In the genomic region with DNA sequence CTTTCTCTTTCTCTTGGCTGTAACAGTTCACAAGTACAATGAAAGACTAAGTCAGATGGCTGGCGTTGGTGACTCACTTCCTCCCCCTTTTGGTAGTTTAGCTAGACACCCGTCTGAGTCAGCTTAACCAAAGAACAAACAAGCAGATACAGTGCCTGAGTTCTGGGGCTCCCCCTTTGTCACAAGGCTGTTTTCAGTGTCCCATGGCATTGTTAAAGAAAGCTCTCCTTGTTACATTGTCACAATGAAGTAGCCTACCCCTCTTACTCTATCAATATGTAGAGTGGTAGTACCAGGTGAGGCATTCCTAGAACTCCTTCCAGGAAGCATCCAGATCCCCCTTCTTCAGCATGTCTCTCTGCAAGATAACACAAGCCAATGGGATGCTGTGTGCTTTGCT, we compare ENCODE assay signal across 8 cellular contexts. TPM values are rescaled to one million over a fixed set of nuclear protein-coding genes. Genes with fewer than 3 reads are reported as not detected.
DNase-seq lines count a peak whose midpoint lies in the region; ATAC-seq, FAIRE-seq and TF ChIP-seq lines count a peak whose summit lies in the region.

No MANE protein-coding gene starts in this region.

- peak; percentile 45; the same call in 1 of the 2 replicates for TF ChIP-seq RAD21 in HepG2 (CRISPR knock-in tag; IDR thresholded peaks at IDR 0.05)

- TF ChIP-seq EP300 in HepG2 (IDR thresholded peaks at IDR 0.05; ENCODE audit: low read depth in 2 of 2, low read length in 2 of 2) (peak in 1 of 2 experiments; percentile 14; a peak in 1 of 4 replicates), HepG2 (CRISPR knock-in tag; IDR thresholded peaks at IDR 0.05; ENCODE audit: borderline replicate concordance) (no peak)

- TF ChIP-seq CTCF in AG09309 (IDR thresholded peaks at IDR 0.05; ENCODE audit: control insufficient read depth, insufficient read depth, low read depth, low read length, missing control alignments) (peak; percentile 47), activated B cell treated with CpG ODN at 0.5 μM for 24 hours (IDR thresholded peaks at IDR 0.05) (no peak), HepG2 (CRISPR knock-in tag; IDR thresholded peaks at IDR 0.05) (peak; percentile 87)

- H3K4me3 ChIP-seq in AG09309 (ENCODE audit: control insufficient read depth, low read depth, low read length) (no peak overlapping the region), HepG2 (replicated peaks in 1 of 3; ENCODE audit: insufficient read depth in 1 of 3, low read depth in 2 of 3, low read length in 3 of 3) (no peak overlapping the region)

- no peaks in the 10 kb centered on the region for H3K36me3 ChIP-seq in HepG2 (replicated peaks in 1 of 2; ENCODE audit: control insufficient read depth in 1 of 2, insufficient read depth in 2 of 2, low read length in 2 of 2)

- intact Hi-C loops in activated B cell treated with CpG ODN at 0.5 μM for 24 hours (cut with micrococcal nuclease) = loop anchor here (1.0 to 2.0 kb wide), 3 partner anchors 77 to 234 kb away; a partner anchor contains a TSS
- intact Hi-C loops in HepG2 (cut with micrococcal nuclease; ENCODE audit: unreplicated experiment) = loop anchor here (1.0 kb wide), 3 partner anchors 78 to 233 kb away; no protein-coding TSS in a partner anchor

- in situ Hi-C loops in HepG2 (cut with HindIII; ENCODE audit: extremely low pct_ligation_motif_present, low pct_unique_long_range_greater_than_20kb) = loop anchor here (10.0 kb wide), 1 partner anchor 116 kb away; no protein-coding TSS in a partner anchor

- H3K27ac Mint-ChIP-seq in activated B cell treated with CpG ODN at 0.5 μM for 24 hours = no peak overlapping the region

- DNase-seq in AG09309 (ENCODE audit: low read depth) = peak; percentile 73
- peak; percentile 83 for DNase-seq in NCI-H226
- DNase-seq in activated B cell treated with CpG ODN at 0.5 μM for 24 hours = no peak
- DNase-seq in caudate nucleus (lab: John Stamatoyannopoulos, UW) = peak in 35 of 61 donors; percentile 1 to 83 (median 18)
- DNase-seq in HepG2 (ENCODE audit: low spot score) = peak; percentile 89
- DNase-seq in stimulated activated CD8-positive, alpha-beta memory T cell treated with anti-CD3 and anti-CD28 coated beads, Interleukin-12 subunit alpha, Interleukin-12 subunit beta, amount 100 ng/mL, for 24 hours (ENCODE audit: extremely low read depth) = peak; percentile 46

- ATAC-seq in GM18858 (IDR thresholded peaks at IDR 0.05; ENCODE audit: unreplicated experiment) (peak; percentile 100), HG03045 (IDR thresholded peaks at IDR 0.05; ENCODE audit: unreplicated experiment) (peak; percentile 100), activated B cell treated with CpG ODN at 0.5 μM for 24 hours (ENCODE audit: low read depth) (peak; percentile 99), HepG2 (peak; percentile 99)

- H3K9me3 Mint-ChIP-seq in activated B cell treated with CpG ODN at 0.5 μM for 24 hours = no peaks in the 10 kb centered on the region

- CTCF ChIA-PET in activated B cell treated with CpG ODN at 0.5 μM for 24 hours (lab: Charles Lee) = interaction anchor here (0.7 to 6.1 kb wide), 7 partner anchors 41 to 154 kb away, joined by 3 to 60 read pairs (median 3); a partner anchor contains a TSS
- CTCF ChIA-PET in HepG2 (lab: Yijun Ruan, JAX; ENCODE audit: low intra/inter-chr PET ratio, low total read pairs) = interaction anchor here (1.1 to 1.9 kb wide), 3 partner anchors 115 to 234 kb away, joined by 3 to 19 read pairs (median 8); no protein-coding TSS in a partner anchor

- POLR2A ChIA-PET in activated B cell treated with CpG ODN at 0.5 μM for 24 hours (lab: Charles Lee) = interaction anchor here (1.5 kb wide), 1 partner anchor 78 kb away, joined by 3 read pairs; no protein-coding TSS in a partner anchor
- POLR2A ChIA-PET in HepG2 (lab: Yijun Ruan, JAX) = interaction anchor here (1.0 kb wide), 1 partner anchor 154 kb away, joined by 4 read pairs; a partner anchor contains a TSS

- H3K4me3 Mint-ChIP-seq in activated B cell treated with CpG ODN at 0.5 μM for 24 hours = peak overlapping the region; percentile 28

- H3K36me3 Mint-ChIP-seq in activated B cell treated with CpG ODN at 0.5 μM for 24 hours (ENCODE audit: low read depth) = no peaks in the 10 kb centered on the region

- no peak overlapping the region for H2AFZ ChIP-seq in HepG2 (ENCODE audit: low read length)

- H3K9me3 ChIP-seq in HepG2 (ENCODE audit: low read length) = no peaks in the 10 kb centered on the region

- TF ChIP-seq POLR2A in HepG2 (IDR thresholded peaks at IDR 0.05; ENCODE audit: insufficient read depth in 1 of 2, low read depth in 2 of 2, low read length in 2 of 2) = no peak

- peaks cover 6% of the 10 kb centered on the region; the same call in 1 of the 2 replicates for H3K4me1 ChIP-seq in HepG2 (ENCODE audit: insufficient read depth, low read length)

- H3K27ac ChIP-seq in caudate nucleus (ENCODE audit: low read depth, low read length) (no peak overlapping the region), HepG2 (ENCODE audit: extremely low read length, insufficient read depth, low read length) (no peak overlapping the region)

- no peaks in the 10 kb centered on the region for H3K27me3 Mint-ChIP-seq in activated B cell treated with CpG ODN at 0.5 μM for 24 hours

- H3K4me1 Mint-ChIP-seq in activated B cell treated with CpG ODN at 0.5 μM for 24 hours = peaks cover 21% of the 10 kb centered on the region

- peak; percentile 95 for FAIRE-seq in HepG2 (lab: Jason Lieb, UNC)

- no peaks in the 10 kb centered on the region for H4K20me1 ChIP-seq in HepG2 (ENCODE audit: insufficient read depth, low read length)

- H3K79me2 ChIP-seq in HepG2 (ENCODE audit: insufficient read depth, low read length) = no peaks in the 10 kb centered on the region

- no TSS peak for BruUV-seq in HepG2 (replicated peaks; lab: Mats Ljungman, UMichigan)

- no peak overlapping the region for H3K4me2 ChIP-seq in HepG2 (ENCODE audit: low read depth, low read length)

- no peaks in the 10 kb centered on the region for H3K27me3 ChIP-seq in HepG2 (ENCODE audit: control insufficient read depth in 1 of 2, insufficient read depth in 2 of 2, low read length in 2 of 2)

- 2% methylated on average over 2 of the region's 2 CpGs for WGBS in HepG2 (ENCODE audit: low lambda C conversion rate)

- H3K9ac ChIP-seq in HepG2 (ENCODE audit: insufficient read depth, low read depth, low read length) = no peak overlapping the region

TF ChIP-seq in HepG2, 621 proteins besides CTCF, POLR2A, EP300 and RAD21 (continues in another document):
- TF ChIP-seq, protein P1, sequence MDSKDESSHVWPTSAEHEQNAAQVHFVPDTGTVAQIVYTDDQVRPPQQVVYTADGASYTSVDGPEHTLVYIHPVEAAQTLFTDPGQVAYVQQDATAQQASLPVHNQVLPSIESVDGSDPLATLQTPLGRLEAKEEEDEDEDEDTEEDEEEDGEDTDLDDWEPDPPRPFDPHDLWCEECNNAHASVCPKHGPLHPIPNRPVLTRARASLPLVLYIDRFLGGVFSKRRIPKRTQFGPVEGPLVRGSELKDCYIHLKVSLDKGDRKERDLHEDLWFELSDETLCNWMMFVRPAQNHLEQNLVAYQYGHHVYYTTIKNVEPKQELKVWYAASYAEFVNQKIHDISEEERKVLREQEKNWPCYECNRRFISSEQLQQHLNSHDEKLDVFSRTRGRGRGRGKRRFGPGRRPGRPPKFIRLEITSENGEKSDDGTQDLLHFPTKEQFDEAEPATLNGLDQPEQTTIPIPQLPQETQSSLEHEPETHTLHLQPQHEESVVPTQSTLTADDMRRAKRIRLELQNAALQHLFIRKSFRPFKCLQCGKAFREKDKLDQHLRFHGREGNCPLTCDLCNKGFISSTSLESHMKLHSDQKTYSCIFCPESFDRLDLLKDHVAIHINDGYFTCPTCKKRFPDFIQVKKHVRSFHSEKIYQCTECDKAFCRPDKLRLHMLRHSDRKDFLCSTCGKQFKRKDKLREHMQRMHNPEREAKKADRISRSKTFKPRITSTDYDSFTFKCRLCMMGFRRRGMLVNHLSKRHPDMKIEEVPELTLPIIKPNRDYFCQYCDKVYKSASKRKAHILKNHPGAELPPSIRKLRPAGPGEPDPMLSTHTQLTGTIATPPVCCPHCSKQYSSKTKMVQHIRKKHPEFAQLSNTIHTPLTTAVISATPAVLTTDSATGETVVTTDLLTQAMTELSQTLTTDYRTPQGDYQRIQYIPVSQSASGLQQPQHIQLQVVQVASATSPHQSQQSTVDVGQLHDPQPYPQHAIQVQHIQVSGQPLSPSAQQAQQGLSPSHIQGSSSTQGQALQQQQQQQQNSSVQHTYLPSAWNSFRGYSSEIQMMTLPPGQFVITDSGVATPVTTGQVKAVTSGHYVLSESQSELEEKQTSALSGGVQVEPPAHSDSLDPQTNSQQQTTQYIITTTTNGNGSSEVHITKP (CRISPR knock-in tag; IDR thresholded peaks at IDR 0.05; ENCODE audit: low read depth) = peak; percentile 76; the same call in 1 of the 2 replicates
- 0 out of 2 replicates have a peak, but pooled peaks have one; percentile 32 for TF ChIP-seq ZNF878 (CRISPR knock-in tag; IDR thresholded peaks at IDR 0.05)

RNA-seq across cellular contexts. Expression of a gene that starts 38.6 kb away (rescaled TPM):
- 0.34 and 0.80 TPM in 2 replicates for total RNA-seq in activated B cell treated with CpG ODN at 0.5 μM for 24 hours
- total RNA-seq in HepG2 (2016; rRNA removed; fragmentation: Illumina TruSeq; extraction: Trizol) = not detected in 2 replicates
- total RNA-seq in HepG2 (2016; cell fraction: cytosol; rRNA removed; fragmentation: Illumina TruSeq; extraction: Trizol; ENCODE audit: low read depth) = not detected in 2 replicates
- not detected in 2 replicates for total RNA-seq in HepG2 (2016; cell fraction: insoluble cytoplasmic fraction; rRNA removed; fragmentation: Illumina TruSeq; extraction: Trizol)
- not detected in 2 replicates for total RNA-seq in HepG2 (2016; cell fraction: membrane; rRNA removed; fragmentation: Illumina TruSeq; extraction: Trizol)
- total RNA-seq in HepG2 (2016; cell fraction: nucleus; rRNA removed; fragmentation: Illumina TruSeq; extraction: Trizol) = not detected in 2 replicates
- polyA plus RNA-seq in HepG2 (2011; rRNA removed) = not detected in 2 replicates
- not detected in 2 replicates for polyA plus RNA-seq in HepG2 (2011; cell fraction: cytosol; rRNA removed)
- 0.05 TPM in 1 of 2 replicates, not detected in the other for polyA plus RNA-seq in HepG2 (2011; cell fraction: nucleus; rRNA removed)
- polyA plus RNA-seq in HepG2 (2012) = not detected in 2 replicates
- not detected in 2 replicates for polyA plus RNA-seq in HepG2 (2016; cell fraction: cytosol; fragmentation: Illumina TruSeq; extraction: Trizol; ENCODE audit: low read depth)
- polyA plus RNA-seq in HepG2 (2016; cell fraction: insoluble cytoplasmic fraction; fragmentation: Illumina TruSeq; extraction: Trizol; ENCODE audit: low read depth) = not detected in 2 replicates
- not detected in 2 replicates for polyA plus RNA-seq in HepG2 (2016; cell fraction: membrane; fragmentation: Illumina TruSeq; extraction: Trizol; ENCODE audit: low read depth)
- polyA plus RNA-seq in HepG2 (2016; cell fraction: nucleus; fragmentation: Illumina TruSeq; extraction: Trizol; ENCODE audit: insufficient read depth, low read depth) = not detected in 2 replicates
- polyA minus RNA-seq in HepG2 (2011; rRNA and poly(A)+ RNA removed; ENCODE audit: low replicate concordance) = not detected in 2 replicates
- not detected in 2 replicates for polyA minus RNA-seq in HepG2 (2011; cell fraction: cytosol; rRNA and poly(A)+ RNA removed)
- polyA minus RNA-seq in HepG2 (2011; cell fraction: nucleus; rRNA and poly(A)+ RNA removed) = not detected in 2 replicates
